In the genomic region with DNA sequence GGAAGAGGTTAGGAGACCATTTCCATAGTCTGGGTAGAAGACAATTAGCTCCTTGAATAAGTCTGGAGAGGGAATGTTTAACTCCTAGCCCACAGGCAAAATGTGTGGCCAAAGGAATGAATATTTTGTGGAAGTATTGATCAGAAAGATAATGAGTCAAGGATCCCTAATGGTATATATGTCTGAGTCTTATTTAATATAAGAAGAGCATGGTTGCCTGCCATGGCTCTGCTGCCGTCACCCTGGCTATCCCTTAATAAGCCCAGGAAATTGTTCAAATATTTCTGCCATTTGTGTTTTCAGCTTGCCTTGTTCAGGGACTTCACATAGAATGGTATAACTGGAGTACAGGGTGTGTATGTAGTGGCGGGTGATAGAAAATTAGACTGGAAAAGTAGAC, we compare ENCODE assay signal across 29 cellular contexts.
"Had no signal": no experiment of that assay in that cellular context is flagged by ENCODE, and none has a peak within 500 bp of the region (broad histone marks: within the 10 kb centered on the region; RNA-seq: fewer than 3 reads in every experiment).

No MANE protein-coding gene starts in this region.

- H3K4me3 Mint-ChIP-seq: activated CD4-positive, alpha-beta memory T cell treated with anti-CD3 and anti-CD28 coated beads for 36 hours; activated CD4-positive, alpha-beta T cell treated with anti-CD3 and anti-CD28 coated beads for 36 hours; activated CD4-positive, alpha-beta T cell treated with anti-CD3 and anti-CD28 coated beads, Interleukin-2, amount 10 ng/mL, durations not matched to agents 24 days and 14 days; activated CD8-positive, alpha-beta memory T cell treated with anti-CD3 and anti-CD28 coated beads, Interleukin-2, amount 10 ng/mL, durations not matched to agents 7 days and 5 days; activated CD8-positive, alpha-beta T cell treated with anti-CD3 and anti-CD28 coated beads, Interleukin-2, amount 10 ng/mL, durations not matched to agents 7 days and 5 days; activated naive CD4-positive, alpha-beta T cell treated with anti-CD3 and anti-CD28 coated beads, Interleukin-2, amount 50 U/mL, for 24 hours; activated naive CD8-positive, alpha-beta T cell treated with anti-CD3 and anti-CD28 coated beads for 36 hours; activated naive CD8-positive, alpha-beta T cell treated with anti-CD3 and anti-CD28 coated beads, Interleukin-2, amount 50 U/mL, for 24 hours; activated T-helper 1 cell treated with anti-CD3 and anti-CD28 coated beads, Interleukin-12 subunit alpha, Interleukin-12 subunit beta, Interleukin-2, Interleukin-4 antibody, amounts not matched to agents 30 ng/mL and 10 ng/mL and 1 ng/mL, durations not matched to agents 14 hours and 24 hours and 36 hours; endodermal cell had no signal

- H3K36me3 ChIP-seq: adrenal gland, colonic mucosa had no signal

- H3K27ac Mint-ChIP-seq: activated CD4-positive, alpha-beta memory T cell treated with anti-CD3 and anti-CD28 coated beads for 36 hours; activated CD4-positive, alpha-beta T cell treated with anti-CD3 and anti-CD28 coated beads for 36 hours; activated CD4-positive, alpha-beta T cell treated with anti-CD3 and anti-CD28 coated beads, Interleukin-2, amount 10 ng/mL, durations not matched to agents 24 days and 14 days; activated CD8-positive, alpha-beta memory T cell treated with anti-CD3 and anti-CD28 coated beads, Interleukin-2, amount 10 ng/mL, durations not matched to agents 7 days and 5 days; activated CD8-positive, alpha-beta T cell treated with anti-CD3 and anti-CD28 coated beads, Interleukin-2, amount 10 ng/mL, durations not matched to agents 7 days and 5 days; activated naive CD4-positive, alpha-beta T cell treated with anti-CD3 and anti-CD28 coated beads, Interleukin-2, amount 50 U/mL, for 24 hours; activated naive CD8-positive, alpha-beta T cell treated with anti-CD3 and anti-CD28 coated beads for 36 hours; activated naive CD8-positive, alpha-beta T cell treated with anti-CD3 and anti-CD28 coated beads, Interleukin-2, amount 50 U/mL, for 24 hours; activated T-helper 1 cell treated with anti-CD3 and anti-CD28 coated beads, Interleukin-12 subunit alpha, Interleukin-12 subunit beta, Interleukin-2, Interleukin-4 antibody, amounts not matched to agents 30 ng/mL and 10 ng/mL and 1 ng/mL, durations not matched to agents 14 hours and 24 hours and 36 hours; endodermal cell had no signal

- DNase-seq: activated CD4-positive, alpha-beta memory T cell treated with anti-CD3 and anti-CD28 coated beads for 36 hours; activated CD4-positive, alpha-beta T cell treated with anti-CD3 and anti-CD28 coated beads for 36 hours; activated CD4-positive, alpha-beta T cell treated with anti-CD3 and anti-CD28 coated beads, Interleukin-2, amount 10 ng/mL, durations not matched to agents 24 days and 14 days; activated CD4-positive, CD25-positive, alpha-beta regulatory T cell; activated CD4-positive, CD25-positive, alpha-beta regulatory T cell treated with anti-CD3 and anti-CD28 coated beads, Interleukin-2, amount 50 U/mL, for 72 hours; activated CD8-positive, alpha-beta memory T cell treated with anti-CD3 and anti-CD28 coated beads, Interleukin-2, amount 10 ng/mL, durations not matched to agents 7 days and 5 days; activated CD8-positive, alpha-beta memory T cell treated with anti-CD3 and anti-CD28 coated beads, Interleukin-2, amount 50 U/mL, for 4 hours; activated CD8-positive, alpha-beta T cell treated with anti-CD3 and anti-CD28 coated beads, Interleukin-2, amount 10 ng/mL, durations not matched to agents 7 days and 5 days; activated gamma-delta T cell; activated naive CD4-positive, alpha-beta T cell; activated naive CD8-positive, alpha-beta T cell treated with anti-CD3 and anti-CD28 coated beads for 36 hours; activated naive CD8-positive, alpha-beta T cell treated with anti-CD3 and anti-CD28 coated beads, Interleukin-2, amount 50 U/mL, for 24 hours; activated T-cell treated with anti-CD3 and anti-CD28 coated beads, Interleukin-2, amount 50 U/mL, for 1 hour; activated T-cell treated with anti-CD3 and anti-CD28 coated beads, Interleukin-2, amount 50 U/mL, for 48 hours; adrenal gland; amygdala; aorta; body of pancreas; caudate nucleus; colonic mucosa; dorsolateral prefrontal cortex; effector memory CD4-positive, alpha-beta T cell; endodermal cell; foreskin fibroblast; head of caudate nucleus; T-helper 2 cell had no signal

- H3K27me3 Mint-ChIP-seq: activated naive CD8-positive, alpha-beta T cell treated with anti-CD3 and anti-CD28 coated beads, Interleukin-2, amount 50 U/mL, for 24 hours had no signal

- H3K4me1 ChIP-seq: body of pancreas, colonic mucosa had no signal

- H3K9me3 ChIP-seq: adrenal gland, body of pancreas, colonic mucosa had no signal

- H3K4me1 Mint-ChIP-seq: activated naive CD4-positive, alpha-beta T cell treated with anti-CD3 and anti-CD28 coated beads, Interleukin-2, amount 50 U/mL, for 24 hours; activated naive CD8-positive, alpha-beta T cell treated with anti-CD3 and anti-CD28 coated beads for 36 hours had no signal

- H3K4me3 ChIP-seq: adrenal gland, body of pancreas, colonic mucosa, dorsolateral prefrontal cortex had no signal

- ATAC-seq: activated CD4-positive, alpha-beta T cell treated with anti-CD3 and anti-CD28 coated beads for 36 hours; activated CD8-positive, alpha-beta memory T cell treated with anti-CD3 and anti-CD28 coated beads, Interleukin-2, amount 10 ng/mL, durations not matched to agents 7 days and 5 days; activated CD8-positive, alpha-beta T cell treated with anti-CD3 and anti-CD28 coated beads, Interleukin-2, amount 10 ng/mL, durations not matched to agents 7 days and 5 days; activated naive CD8-positive, alpha-beta T cell treated with anti-CD3 and anti-CD28 coated beads, Interleukin-2, amount 50 U/mL, for 24 hours; body of pancreas; esophagus mucosa had no signal

- H3K27ac ChIP-seq: adrenal gland, body of pancreas, colonic mucosa, dorsolateral prefrontal cortex had no signal

- H3K9me3 Mint-ChIP-seq: activated CD4-positive, alpha-beta memory T cell treated with anti-CD3 and anti-CD28 coated beads for 36 hours; activated CD4-positive, alpha-beta T cell treated with anti-CD3 and anti-CD28 coated beads, Interleukin-2, amount 10 ng/mL, durations not matched to agents 24 days and 14 days; activated naive CD4-positive, alpha-beta T cell treated with anti-CD3 and anti-CD28 coated beads, Interleukin-2, amount 50 U/mL, for 24 hours; activated naive CD8-positive, alpha-beta T cell treated with anti-CD3 and anti-CD28 coated beads for 36 hours; activated naive CD8-positive, alpha-beta T cell treated with anti-CD3 and anti-CD28 coated beads, Interleukin-2, amount 50 U/mL, for 24 hours; activated T-helper 1 cell treated with anti-CD3 and anti-CD28 coated beads, Interleukin-12 subunit alpha, Interleukin-12 subunit beta, Interleukin-2, Interleukin-4 antibody, amounts not matched to agents 30 ng/mL and 10 ng/mL and 1 ng/mL, durations not matched to agents 14 hours and 24 hours and 36 hours; endodermal cell had no signal

- H3K36me3 Mint-ChIP-seq: activated CD4-positive, alpha-beta memory T cell treated with anti-CD3 and anti-CD28 coated beads for 36 hours; activated CD8-positive, alpha-beta memory T cell treated with anti-CD3 and anti-CD28 coated beads, Interleukin-2, amount 10 ng/mL, durations not matched to agents 7 days and 5 days; activated naive CD4-positive, alpha-beta T cell treated with anti-CD3 and anti-CD28 coated beads, Interleukin-2, amount 50 U/mL, for 24 hours; activated naive CD8-positive, alpha-beta T cell treated with anti-CD3 and anti-CD28 coated beads for 36 hours had no signal

- H3K27me3 ChIP-seq: adrenal gland, body of pancreas, colonic mucosa, dorsolateral prefrontal cortex had no signal
